8 cellular contexts compared by ENCODE assay signal in genomic region chr6:106141441-106142237, GRCh38. TPM values are rescaled to one million over a fixed set of nuclear protein-coding genes. Genes with fewer than 3 reads are reported as not detected.
DNase-seq lines count a peak whose midpoint lies in the region; ATAC-seq and TF ChIP-seq lines count a peak whose summit lies in the region.

No MANE protein-coding gene starts in this region.

- H3K4me2 ChIP-seq in SK-N-SH, result no peak overlapping the region

- H3K9me2 ChIP-seq in SK-N-SH, result no peaks in the 10 kb centered on the region

- H2AFZ ChIP-seq in SK-N-SH (ENCODE audit: low read depth), result no peak overlapping the region; the same call in 1 of the 2 replicates

- no peaks in the 10 kb centered on the region for H3K36me3 ChIP-seq in SK-N-SH (replicated peaks in 1 of 2; ENCODE audit: control insufficient read depth in 1 of 2, insufficient read depth in 2 of 2, low read length in 1 of 2)

- no peak overlapping the region for H3K9ac ChIP-seq in SK-N-SH

- no peak for TF ChIP-seq EP300 in SK-N-SH (IDR thresholded peaks at IDR 0.05; ENCODE audit: borderline replicate concordance in 1 of 2, low read depth in 1 of 2, low read length in 1 of 2)

- no peaks in the 10 kb centered on the region for H3K27me3 ChIP-seq in SK-N-SH (ENCODE audit: insufficient read depth)

- POLR2A ChIA-PET in SK-N-SH (lab: Yijun Ruan, JAX), result no interaction called here

- CTCF ChIA-PET in SK-N-SH (lab: Yijun Ruan, JAX), result interaction anchor here (1.5 kb wide), 1 partner anchor 13 kb away, joined by 3 read pairs; no protein-coding TSS in a partner anchor

- H3K4me3 ChIP-seq in fibroblast of mammary gland (ENCODE audit: control insufficient read depth, low read depth, low read length) (no peak overlapping the region), SK-N-SH (ENCODE audit: low read depth in 2 of 2, low read length in 1 of 2) (no peak overlapping the region)

- H3K4me1 ChIP-seq in SK-N-SH (ENCODE audit: control insufficient read depth in 1 of 2, insufficient read depth in 2 of 2, low read depth in 1 of 2, low read length in 1 of 2), result peaks cover 0 to 8% of the 10 kb centered on the region in 2 experiments; a peak in 2 of 4 replicates

- TF ChIP-seq CTCF in fibroblast of mammary gland (conservative IDR thresholded peaks at IDR 0.05; ENCODE audit: control insufficient read depth, insufficient read depth, low read depth, low read length) (no peak), SK-N-SH (IDR thresholded peaks at IDR 0.05) (no peak)

- peak; percentile 80 for DNase-seq in RPMI8226
- DNase-seq in fibroblast of mammary gland (ENCODE audit: low read depth), result peak; percentile 7
- DNase-seq in SK-N-SH, result no peak
- no peak for DNase-seq in globus pallidus (ENCODE audit: low spot score)
- DNase-seq in left lobe of liver (ENCODE audit: low spot score), result no peak
- DNase-seq in NCI-H510A treated with DMSO at 0.1 percent for 48 hours (lab: John Stamatoyannopoulos, UW), result no peak

- peaks cover 3% of the 10 kb centered on the region for H3F3A ChIP-seq in SK-N-SH (replicated peaks; ENCODE audit: insufficient read depth)

- H3K79me2 ChIP-seq in SK-N-SH (ENCODE audit: insufficient read depth), result no peaks in the 10 kb centered on the region

- 85% methylated on average over 9 of the region's 9 CpGs for WGBS in SK-N-SH (ENCODE audit: low lambda C conversion rate)

- peak; percentile 78 for ATAC-seq in GM18519 (IDR thresholded peaks at IDR 0.05; ENCODE audit: low FRiP score, unreplicated experiment)
- ATAC-seq in HG02759 (IDR thresholded peaks at IDR 0.05; ENCODE audit: unreplicated experiment), result peak; percentile 81
- ATAC-seq in left lobe of liver, result no peak

- no peak overlapping the region for H3K27ac ChIP-seq in SK-N-SH (ENCODE audit: low read depth in 2 of 2, low read length in 1 of 2)

- H3K9me3 ChIP-seq in SK-N-SH, result no peaks in the 10 kb centered on the region

- H4K20me1 ChIP-seq in SK-N-SH (ENCODE audit: insufficient read depth), result no peaks in the 10 kb centered on the region

- TF ChIP-seq RAD21 in SK-N-SH (IDR thresholded peaks at IDR 0.05; ENCODE audit: low read length), result no peak

TF ChIP-seq in SK-N-SH, 30 proteins besides CTCF, POLR2A, EP300 and RAD21:
- TF ChIP-seq EZH2phosphoT487 (IDR thresholded peaks at IDR 0.05; ENCODE audit: borderline replicate concordance, low read depth), result no peak
- TF ChIP-seq ZBTB33 (IDR thresholded peaks at IDR 0.05; ENCODE audit: borderline replicate concordance, low read depth), result no peak
- no peak for TF ChIP-seq TCF12 (IDR thresholded peaks at IDR 0.05)
- TF ChIP-seq IRF3 (IDR thresholded peaks at IDR 0.05; ENCODE audit: low read depth, low read length), result no peak
- TF ChIP-seq YY1 (IDR thresholded peaks at IDR 0.05; ENCODE audit: low read depth), result no peak
- no peak for TF ChIP-seq TEAD4 (IDR thresholded peaks at IDR 0.05; ENCODE audit: borderline replicate concordance, insufficient read depth)
- TF ChIP-seq NRF1 (IDR thresholded peaks at IDR 0.05; ENCODE audit: low read depth, low read length), result no peak
- no peak for TF ChIP-seq TAF1 (IDR thresholded peaks at IDR 0.05; ENCODE audit: borderline replicate concordance, low read depth, low read length)
- TF ChIP-seq MAX (IDR thresholded peaks at IDR 0.05; ENCODE audit: low read depth), result no peak

RNA-seq across cellular contexts. Expression of gene PRDM1, which starts 55.5 kb away (rescaled TPM):
- polyA plus RNA-seq in SK-N-SH (2012; rRNA removed), result 2.3 and 4.0 TPM in 2 replicates
- polyA plus RNA-seq in SK-N-SH (2012; cell fraction: cytosol; rRNA removed), result 2.6 and 3.0 TPM in 2 replicates
- polyA plus RNA-seq in SK-N-SH (2012; cell fraction: nucleus; rRNA removed), result 6.7 and 8.0 TPM in 2 replicates
- total RNA-seq in left lobe of liver, result 1.0 TPM

Comparison
In these comparisons a context has a peak if more than half of its experiments do, and no peak if none do; other contexts are left out.
1. DNase-seq: peak in RPMI8226 (single experiment) and fibroblast of mammary gland (single experiment); none in SK-N-SH (single experiment), globus pallidus (single experiment), left lobe of liver (single experiment) and NCI-H510A treated with DMSO at 0.1 percent for 48 hours (single experiment).